In the genomic region with DNA sequence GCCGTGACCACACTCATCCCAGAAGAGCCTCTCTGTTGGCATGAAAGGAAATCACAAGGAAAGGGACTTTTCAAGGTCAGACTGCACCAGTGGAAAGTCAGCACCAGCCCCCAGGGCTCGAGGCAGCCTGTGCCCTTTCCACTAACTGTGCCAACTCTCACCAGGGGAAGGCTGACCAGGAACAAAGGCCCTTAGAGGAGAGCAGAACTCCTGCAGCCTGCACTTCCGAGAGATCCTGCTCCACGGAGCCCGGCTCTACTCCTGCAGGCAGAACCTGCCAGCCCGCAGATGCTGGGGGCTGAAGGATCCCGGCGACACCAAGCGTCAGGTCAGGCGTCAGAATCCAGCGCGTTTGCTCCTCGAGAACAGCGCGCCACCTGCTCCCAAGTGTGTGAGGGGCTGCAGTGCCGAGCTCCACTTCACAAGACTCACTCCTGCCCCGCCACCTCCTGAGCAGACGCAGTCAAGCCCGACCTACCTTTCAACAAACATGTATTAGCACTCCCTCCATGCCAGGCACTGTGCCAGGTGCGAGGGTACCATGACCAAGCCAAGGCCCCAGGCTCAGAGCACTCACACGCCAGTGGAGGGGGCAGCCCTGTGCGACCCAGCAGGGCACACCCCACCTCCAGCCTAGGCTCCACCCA, we compare ENCODE assay signal across 8 cellular contexts. TPM values are rescaled to one million over a fixed set of nuclear protein-coding genes. Genes with fewer than 3 reads are reported as not detected.
A peak's percentile ranks its signal among the peaks of the same experiment; 100 is the strongest.
DNase-seq lines count a peak whose midpoint lies in the region; ATAC-seq and TF ChIP-seq lines count a peak whose summit lies in the region.

No MANE protein-coding gene starts in this region.

- ATAC-seq in HG03064 (IDR thresholded peaks at IDR 0.05; ENCODE audit: low read depth, unreplicated experiment) (peak; percentile 41), RWPE2 (ENCODE audit: low read depth) (peak; percentile 64)

- H3K4me3 ChIP-seq in RWPE2 (ENCODE audit: severe bottlenecking) = no peak overlapping the region
- peak overlapping the region; percentile 11 for H3K4me3 ChIP-seq in cardiac muscle cell

- DNase-seq in NCI-H1417 (lab: John Stamatoyannopoulos, UW) (peak; percentile 31 to 91 (median 82)), NCI-H1417 treated with DMSO at 0.1 percent for 48 hours (lab: John Stamatoyannopoulos, UW) (no peak), RWPE2 (ENCODE audit: low spot score) (no peak), cardiac muscle cell (ENCODE audit: low read depth in 1 of 2, low spot score in 1 of 2) (peak in 1 of 2 donors; percentile 45), renal cortical epithelial cell (ENCODE audit: low read depth) (peak; percentile 60), C1 segment of cervical spinal cord (lab: John Stamatoyannopoulos, UW) (no peak)
- no peak for DNase-seq in activated CD4-positive, alpha-beta T cell treated with anti-CD3 and anti-CD28 coated beads for 1 hour

- H3K36me3 ChIP-seq in RWPE2 (ENCODE audit: low read depth) = no peaks in the 10 kb centered on the region
- no peaks in the 10 kb centered on the region for H3K36me3 ChIP-seq in cardiac muscle cell

- no peaks in the 10 kb centered on the region for H3K4me1 ChIP-seq in RWPE2 (ENCODE audit: insufficient read depth, poor library complexity, severe bottlenecking)
- peaks cover 6% of the 10 kb centered on the region for H3K4me1 ChIP-seq in cardiac muscle cell (ENCODE audit: low read depth)

- H3K27me3 ChIP-seq in RWPE2 (ENCODE audit: insufficient read depth, poor library complexity, severe bottlenecking) (peaks cover 7% of the 10 kb centered on the region), cardiac muscle cell (peaks cover 66% of the 10 kb centered on the region)

- TF ChIP-seq CTCF in RWPE2 (IDR thresholded peaks at IDR 0.05; ENCODE audit: poor library complexity, severe bottlenecking) (no peak), cardiac muscle cell (IDR thresholded peaks at IDR 0.05; ENCODE audit: low read depth, low read length) (no peak)

- H3K9me3 ChIP-seq in RWPE2 (ENCODE audit: severe bottlenecking) (no peaks in the 10 kb centered on the region), cardiac muscle cell (ENCODE audit: low read depth) (no peaks in the 10 kb centered on the region)

- H3K27ac ChIP-seq in RWPE2 (ENCODE audit: poor library complexity, severe bottlenecking) (no peak overlapping the region), cardiac muscle cell (no peak overlapping the region)

RNA-seq across cellular contexts. Expression of a gene that starts 13.6 kb away (rescaled TPM):
- total RNA-seq in cardiac muscle cell (not detected in 2 replicates), renal cortical epithelial cell (not detected in 2 replicates)
- polyA plus RNA-seq in cardiac muscle cell = not detected in 2 replicates

Comparison
In these comparisons a context has a peak if more than half of its experiments do, and no peak if none do; other contexts are left out.
1. DNase-seq: peak in NCI-H1417 (3 of 3) and renal cortical epithelial cell (single experiment); none in NCI-H1417 treated with DMSO at 0.1 percent for 48 hours (single experiment), RWPE2 (single experiment), C1 segment of cervical spinal cord (0 of 14) and activated CD4-positive, alpha-beta T cell treated with anti-CD3 and anti-CD28 coated beads for 1 hour (single experiment).